Comparison of ENCODE assay signal across 23 cellular contexts in the genomic region with DNA sequence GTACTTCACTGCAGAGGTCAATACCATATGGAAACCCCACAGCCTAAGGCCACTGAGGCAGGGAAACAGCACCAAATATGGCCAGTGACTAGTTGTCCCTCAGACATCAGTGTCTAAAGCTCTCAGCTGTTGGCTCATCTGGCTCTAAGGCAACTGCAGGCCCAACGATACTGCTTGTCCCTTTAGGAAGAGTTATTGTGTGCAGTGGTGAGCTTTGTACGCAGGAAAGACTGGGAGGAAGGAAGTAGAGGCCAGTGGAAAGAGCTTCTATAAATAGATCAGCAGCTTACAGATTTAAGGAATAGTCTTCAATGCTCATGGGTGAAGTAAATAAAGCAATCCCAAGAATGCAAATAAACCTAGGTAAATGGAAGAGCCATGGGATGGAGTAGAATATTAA. TPM values are rescaled to one million over a fixed set of nuclear protein-coding genes. Genes with fewer than 3 reads are reported as not detected.
DNase-seq lines count a peak whose midpoint lies in the region; ATAC-seq and TF ChIP-seq lines count a peak whose summit lies in the region.
"Had no signal": no experiment of that assay in that cellular context is flagged by ENCODE, and none has a peak within 500 bp of the region (broad histone marks: within the 10 kb centered on the region; RNA-seq: fewer than 3 reads in every experiment).

No MANE protein-coding gene starts in this region.

- peak overlapping the region; percentile 44 for H3K27ac Mint-ChIP-seq in activated T-helper 17 cell treated with anti-CD3 and anti-CD28 coated beads, Interleukin-2, amount 50 U/mL, for 72 hours
- no peak overlapping the region for H3K27ac Mint-ChIP-seq in immature natural killer cell
- no peak overlapping the region for H3K27ac Mint-ChIP-seq in effector memory CD8-positive, alpha-beta T cell
- H3K27ac Mint-ChIP-seq: activated CD4-positive, alpha-beta memory T cell treated with anti-CD3 and anti-CD28 coated beads, Interleukin-2, amount 10 ng/mL, durations not matched to agents 7 days and 5 days; B cell had no signal

- H2BK15ac ChIP-seq in mesenchymal stem cell (ENCODE audit: low read depth, poor library complexity, severe bottlenecking), result no peak overlapping the region

- H3K4me3 ChIP-seq in cardiac muscle cell (no peak overlapping the region), mesenchymal stem cell (ENCODE audit: insufficient read depth in 1 of 2, low read depth in 1 of 2, low read length in 2 of 2) (no peak overlapping the region)
- H3K4me3 ChIP-seq: A549, GM12878, lung, prostate gland, uterus had no signal

- peaks cover 57% of the 10 kb centered on the region for H3K36me3 Mint-ChIP-seq in activated T-helper 17 cell treated with anti-CD3 and anti-CD28 coated beads, Interleukin-2, amount 50 U/mL, for 72 hours (ENCODE audit: low read depth)
- H3K36me3 Mint-ChIP-seq in immature natural killer cell, result peaks cover 20 to 24% (median 22%) of the 10 kb centered on the region in 3 donors
- peaks cover 17% of the 10 kb centered on the region for H3K36me3 Mint-ChIP-seq in effector memory CD8-positive, alpha-beta T cell (ENCODE audit: insufficient read depth)

- no peak for ATAC-seq in activated T-helper 17 cell treated with anti-CD3 and anti-CD28 coated beads, Interleukin-2, amount 50 U/mL, for 72 hours (replicated peaks)
- ATAC-seq in effector memory CD8-positive, alpha-beta T cell (replicated peaks), result no peak
- ATAC-seq: A549, GM12878 had no signal

- no peak overlapping the region for H3K4ac ChIP-seq in mesenchymal stem cell (ENCODE audit: low read depth in 1 of 2, low read length in 2 of 2)

- no peak overlapping the region for H2AFZ ChIP-seq in mesenchymal stem cell (ENCODE audit: low read depth, low read length)

- peak; percentile 38 for DNase-seq in GDM1 (lab: John Stamatoyannopoulos, UW)
- no peak for DNase-seq in cardiac muscle cell (ENCODE audit: low read depth in 1 of 2, low spot score in 1 of 2)
- DNase-seq in mesenchymal stem cell, result peak; percentile 82
- no peak for DNase-seq in KG1 (lab: John Stamatoyannopoulos, UW)
- DNase-seq in immature natural killer cell, result no peak
- no peak for DNase-seq in effector memory CD8-positive, alpha-beta T cell
- DNase-seq in NCI-H1694 treated with DMSO at 0.1 percent for 48 hours (lab: John Stamatoyannopoulos, UW), result no peak
- DNase-seq: activated CD4-positive, alpha-beta memory T cell treated with anti-CD3 and anti-CD28 coated beads, Interleukin-2, amount 10 ng/mL, durations not matched to agents 7 days and 5 days; DMS79 treated with DMSO at 0.1 percent for 48 hours; islet precursor cell; NCI-H187 treated with DMSO at 0.1 percent for 48 hours; NCI-H2227 treated with DMSO at 0.1 percent for 48 hours; NCI-H82; T1000; uterus had no signal

- no peak overlapping the region for H3K4me3 Mint-ChIP-seq in activated T-helper 17 cell treated with anti-CD3 and anti-CD28 coated beads, Interleukin-2, amount 50 U/mL, for 72 hours
- no peak overlapping the region for H3K4me3 Mint-ChIP-seq in immature natural killer cell
- no peak overlapping the region for H3K4me3 Mint-ChIP-seq in effector memory CD8-positive, alpha-beta T cell
- H3K4me3 Mint-ChIP-seq: activated CD4-positive, alpha-beta memory T cell treated with anti-CD3 and anti-CD28 coated beads, Interleukin-2, amount 10 ng/mL, durations not matched to agents 7 days and 5 days; B cell had no signal

- H2BK12ac ChIP-seq in mesenchymal stem cell (ENCODE audit: low read length in 2 of 2), result no peak overlapping the region

- peaks cover 37% of the 10 kb centered on the region for H3K79me1 ChIP-seq in mesenchymal stem cell (replicated peaks; ENCODE audit: low read length, poor library complexity, severe bottlenecking)

- H4K8ac ChIP-seq in mesenchymal stem cell (ENCODE audit: low read length), result no peak overlapping the region

- H3K27me3 Mint-ChIP-seq in activated T-helper 17 cell treated with anti-CD3 and anti-CD28 coated beads, Interleukin-2, amount 50 U/mL, for 72 hours, result no peaks in the 10 kb centered on the region
- H3K27me3 Mint-ChIP-seq in immature natural killer cell (ENCODE audit: low read depth in 3 of 3), result peaks cover 0 to 2% (median 0%) of the 10 kb centered on the region in 3 donors
- H3K27me3 Mint-ChIP-seq in effector memory CD8-positive, alpha-beta T cell, result no peaks in the 10 kb centered on the region
- H3K27me3 Mint-ChIP-seq: activated CD4-positive, alpha-beta memory T cell treated with anti-CD3 and anti-CD28 coated beads, Interleukin-2, amount 10 ng/mL, durations not matched to agents 7 days and 5 days; B cell had no signal

- H3K36me3 ChIP-seq in cardiac muscle cell (peaks cover 25% of the 10 kb centered on the region), mesenchymal stem cell (ENCODE audit: control insufficient read depth in 1 of 2, insufficient read depth in 2 of 2, low read depth in 1 of 2, low read length in 2 of 2) (peaks cover 9 to 78% of the 10 kb centered on the region in 2 experiments)
- H3K36me3 ChIP-seq: prostate gland, uterus had no signal

- H2AK5ac ChIP-seq in mesenchymal stem cell (ENCODE audit: low read length, severe bottlenecking), result no peak overlapping the region

- no peaks in the 10 kb centered on the region for H3K9me3 ChIP-seq in cardiac muscle cell (ENCODE audit: low read depth)
- H3K9me3 ChIP-seq in mesenchymal stem cell (ENCODE audit: control insufficient read depth, low read length), result no peaks in the 10 kb centered on the region
- H3K9me3 ChIP-seq: A549, prostate gland, uterus had no signal

- H3K4me2 ChIP-seq in mesenchymal stem cell (ENCODE audit: low read length, poor library complexity, severe bottlenecking), result no peak overlapping the region
- H3K4me2 ChIP-seq: A549, KMS-11 had no signal

- H3K4me1 ChIP-seq in cardiac muscle cell (ENCODE audit: low read depth) (peaks cover 5% of the 10 kb centered on the region), mesenchymal stem cell (ENCODE audit: control insufficient read depth, insufficient read depth, low read depth, low read length) (no peaks in the 10 kb centered on the region)
- H3K4me1 ChIP-seq: prostate gland, uterus had no signal

- H3K27me3 ChIP-seq in cardiac muscle cell (no peaks in the 10 kb centered on the region), mesenchymal stem cell (ENCODE audit: control insufficient read depth in 1 of 2, insufficient read depth in 1 of 2, low read length in 2 of 2) (no peaks in the 10 kb centered on the region)
- H3K27me3 ChIP-seq: uterus had no signal

- peak overlapping the region; percentile 3 to 38 for H3K18ac ChIP-seq in mesenchymal stem cell (ENCODE audit: low read depth in 1 of 2, low read length in 2 of 2)

- H3K4me1 Mint-ChIP-seq in activated T-helper 17 cell treated with anti-CD3 and anti-CD28 coated beads, Interleukin-2, amount 50 U/mL, for 72 hours, result peaks cover 5% of the 10 kb centered on the region
- H3K4me1 Mint-ChIP-seq in immature natural killer cell, result no peaks in the 10 kb centered on the region
- peaks cover 0 to 9% of the 10 kb centered on the region in 2 donors for H3K4me1 Mint-ChIP-seq in effector memory CD8-positive, alpha-beta T cell (ENCODE audit: low read depth in 2 of 2)
- H3K4me1 Mint-ChIP-seq: B cell had no signal

- no peak overlapping the region for H2BK5ac ChIP-seq in mesenchymal stem cell (ENCODE audit: low read depth, low read length, poor library complexity, severe bottlenecking)

- H2BK120ac ChIP-seq in mesenchymal stem cell (ENCODE audit: low read depth, low read length), result no peak overlapping the region

- H3K9ac ChIP-seq in mesenchymal stem cell (ENCODE audit: low read length), result no peak overlapping the region
- H3K9ac ChIP-seq: KMS-11 had no signal

- H3K23ac ChIP-seq in mesenchymal stem cell (ENCODE audit: low read length in 2 of 2), result no peak overlapping the region

- WGBS in mesenchymal stem cell, result 2% methylated on average over 2 of the region's 2 CpGs

- no peak overlapping the region for H4K91ac ChIP-seq in mesenchymal stem cell (ENCODE audit: low read length)

- H3K14ac ChIP-seq in mesenchymal stem cell (ENCODE audit: low read length in 2 of 2), result no peak overlapping the region

- H3K9me3 Mint-ChIP-seq in activated T-helper 17 cell treated with anti-CD3 and anti-CD28 coated beads, Interleukin-2, amount 50 U/mL, for 72 hours, result no peaks in the 10 kb centered on the region
- no peaks in the 10 kb centered on the region for H3K9me3 Mint-ChIP-seq in immature natural killer cell
- H3K9me3 Mint-ChIP-seq in effector memory CD8-positive, alpha-beta T cell, result no peaks in the 10 kb centered on the region
- H3K9me3 Mint-ChIP-seq: activated CD4-positive, alpha-beta memory T cell treated with anti-CD3 and anti-CD28 coated beads, Interleukin-2, amount 10 ng/mL, durations not matched to agents 7 days and 5 days had no signal

- no peak for TF ChIP-seq CTCF in cardiac muscle cell (IDR thresholded peaks at IDR 0.05; ENCODE audit: low read depth, low read length)

- H3K27ac ChIP-seq in cardiac muscle cell, result peak overlapping the region; percentile 28
- no peak overlapping the region for H3K27ac ChIP-seq in mesenchymal stem cell (ENCODE audit: low read length, poor library complexity, severe bottlenecking)
- H3K27ac ChIP-seq: A549, KMS-11, prostate gland, uterus had no signal

RNA-seq across cellular contexts. Expression of a gene that starts 29.3 kb away (rescaled TPM):
- 1 to 10 TPM; 3.0 to 3.3 TPM for total RNA-seq in activated T-helper 17 cell treated with anti-CD3 and anti-CD28 coated beads, Interleukin-2, amount 50 U/mL, for 72 hours
- 14.1 and 16.9 TPM in 2 replicates for total RNA-seq in cardiac muscle cell
- polyA plus RNA-seq in cardiac muscle cell (11.6 and 11.8 TPM in 2 replicates), immature natural killer cell (under 1 TPM in 2 of 3 donors, not detected in 1; 0.26 to 0.74 TPM)
- polyA plus RNA-seq in mesenchymal stem cell (2013, experiment 1 of 2), result 10.1 TPM
- 9.8 TPM for polyA plus RNA-seq in mesenchymal stem cell (2013, experiment 2 of 2)
- total RNA-seq: HT-29 had no signal

Comparison
In these comparisons a context has a peak if more than half of its experiments do, and no peak if none do; other contexts are left out.
1. DNase-seq: peak in GDM1 (single experiment) and mesenchymal stem cell (single experiment); none in cardiac muscle cell (0 of 2), KG1 (single experiment), immature natural killer cell (0 of 3), effector memory CD8-positive, alpha-beta T cell (0 of 3) and NCI-H1694 treated with DMSO at 0.1 percent for 48 hours (single experiment).